In genomic region chr19:1311543-1312091, GRCh38 we compare ENCODE assay signal across 1 cellular context.
A peak's percentile ranks its signal among the peaks of the same experiment; 100 is the strongest.
TF ChIP-seq lines count a peak whose summit lies in the region.

No MANE protein-coding gene starts in this region.

TF ChIP-seq in HepG2, 621 proteins besides CTCF, POLR2A, EP300 and RAD21 (continued from another document):
- TF ChIP-seq, protein P1, sequence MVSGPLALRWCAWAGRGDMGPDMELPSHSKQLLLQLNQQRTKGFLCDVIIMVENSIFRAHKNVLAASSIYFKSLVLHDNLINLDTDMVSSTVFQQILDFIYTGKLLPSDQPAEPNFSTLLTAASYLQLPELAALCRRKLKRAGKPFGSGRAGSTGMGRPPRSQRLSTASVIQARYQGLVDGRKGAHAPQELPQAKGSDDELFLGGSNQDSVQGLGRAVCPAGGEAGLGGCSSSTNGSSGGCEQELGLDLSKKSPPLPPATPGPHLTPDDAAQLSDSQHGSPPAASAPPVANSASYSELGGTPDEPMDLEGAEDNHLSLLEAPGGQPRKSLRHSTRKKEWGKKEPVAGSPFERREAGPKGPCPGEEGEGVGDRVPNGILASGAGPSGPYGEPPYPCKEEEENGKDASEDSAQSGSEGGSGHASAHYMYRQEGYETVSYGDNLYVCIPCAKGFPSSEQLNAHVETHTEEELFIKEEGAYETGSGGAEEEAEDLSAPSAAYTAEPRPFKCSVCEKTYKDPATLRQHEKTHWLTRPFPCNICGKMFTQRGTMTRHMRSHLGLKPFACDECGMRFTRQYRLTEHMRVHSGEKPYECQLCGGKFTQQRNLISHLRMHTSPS (CRISPR knock-in tag; IDR thresholded peaks at IDR 0.05; ENCODE audit: low read depth), result peak; percentile 64; the same call in 1 of the 2 replicates
- TF ChIP-seq ZBTB38 (CRISPR knock-in tag; IDR thresholded peaks at IDR 0.05) (0 out of 2 replicates have a peak, but pooled peaks have one; percentile 9), ZBTB4 (CRISPR knock-in tag; IDR thresholded peaks at IDR 0.05; ENCODE audit: borderline replicate concordance) (no peak), KDM2A (CRISPR knock-in tag; IDR thresholded peaks at IDR 0.05; ENCODE audit: borderline replicate concordance, low read depth) (peak; percentile 42; the same call in 1 of the 2 replicates), ZBTB49 (CRISPR knock-in tag; IDR thresholded peaks at IDR 0.05; ENCODE audit: borderline replicate concordance) (no peak), MED1 (CRISPR knock-in tag; IDR thresholded peaks at IDR 0.05) (no peak), SATB2 (CRISPR knock-in tag; IDR thresholded peaks at IDR 0.05) (no peak), HBP1 (CRISPR knock-in tag; IDR thresholded peaks at IDR 0.05; ENCODE audit: low read depth) (no peak), HDAC6 (IDR thresholded peaks at IDR 0.05; ENCODE audit: low read depth, low read length) (no peak), ZFP1 (CRISPR knock-in tag; IDR thresholded peaks at IDR 0.05) (no peak), ZNF513 (CRISPR knock-in tag; conservative IDR thresholded peaks at IDR 0.05) (no peak), SMAD1 (CRISPR knock-in tag; IDR thresholded peaks at IDR 0.05; ENCODE audit: borderline replicate concordance, low read depth) (no peak), PCBP1 (IDR thresholded peaks at IDR 0.05; ENCODE audit: borderline replicate concordance, low read depth, low read length) (no peak), FOXM1 (CRISPR knock-in tag; IDR thresholded peaks at IDR 0.05) (no peak), ELF4 (CRISPR knock-in tag; IDR thresholded peaks at IDR 0.05; ENCODE audit: borderline replicate concordance) (no peak), ZNF451 (CRISPR knock-in tag; IDR thresholded peaks at IDR 0.05) (no peak), ZNF205 (CRISPR knock-in tag; IDR thresholded peaks at IDR 0.05) (no peak), ETV5 (CRISPR knock-in tag; IDR thresholded peaks at IDR 0.05; ENCODE audit: borderline replicate concordance) (peak; percentile 19; the same call in 1 of the 2 replicates), ZFY (CRISPR knock-in tag; IDR thresholded peaks at IDR 0.05) (peak; percentile 26; the same call in 1 of the 2 replicates), ZNF558 (CRISPR knock-in tag; IDR thresholded peaks at IDR 0.05; ENCODE audit: borderline replicate concordance) (no peak), REXO4 (CRISPR knock-in tag; IDR thresholded peaks at IDR 0.05; ENCODE audit: borderline replicate concordance) (no peak), GTF3A (CRISPR knock-in tag; conservative IDR thresholded peaks at IDR 0.05) (0 out of 2 replicates have a peak, but pooled peaks have one; percentile 41), FIP1L1 (IDR thresholded peaks at IDR 0.05; ENCODE audit: borderline replicate concordance, insufficient read depth, low read depth, low read length) (no peak)
- TF ChIP-seq, protein P2, sequence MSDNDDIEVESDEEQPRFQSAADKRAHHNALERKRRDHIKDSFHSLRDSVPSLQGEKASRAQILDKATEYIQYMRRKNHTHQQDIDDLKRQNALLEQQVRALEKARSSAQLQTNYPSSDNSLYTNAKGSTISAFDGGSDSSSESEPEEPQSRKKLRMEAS (IDR thresholded peaks at IDR 0.05), result 0 out of 2 replicates have a peak, but pooled peaks have one; percentile 45
- TF ChIP-seq, protein P3, sequence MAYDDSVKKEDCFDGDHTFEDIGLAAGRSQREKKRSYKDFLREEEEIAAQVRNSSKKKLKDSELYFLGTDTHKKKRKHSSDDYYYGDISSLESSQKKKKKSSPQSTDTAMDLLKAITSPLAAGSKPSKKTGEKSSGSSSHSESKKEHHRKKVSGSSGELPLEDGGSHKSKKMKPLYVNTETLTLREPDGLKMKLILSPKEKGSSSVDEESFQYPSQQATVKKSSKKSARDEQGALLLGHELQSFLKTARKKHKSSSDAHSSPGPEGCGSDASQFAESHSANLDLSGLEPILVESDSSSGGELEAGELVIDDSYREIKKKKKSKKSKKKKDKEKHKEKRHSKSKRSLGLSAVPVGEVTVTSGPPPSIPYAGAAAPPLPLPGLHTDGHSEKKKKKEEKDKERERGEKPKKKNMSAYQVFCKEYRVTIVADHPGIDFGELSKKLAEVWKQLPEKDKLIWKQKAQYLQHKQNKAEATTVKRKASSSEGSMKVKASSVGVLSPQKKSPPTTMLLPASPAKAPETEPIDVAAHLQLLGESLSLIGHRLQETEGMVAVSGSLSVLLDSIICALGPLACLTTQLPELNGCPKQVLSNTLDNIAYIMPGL (CRISPR knock-in tag; IDR thresholded peaks at IDR 0.05; ENCODE audit: borderline replicate concordance in 1 of 2, low read depth in 1 of 2), result peak; percentile 26 to 31; a peak in 1 of 4 replicates
